Comparison of ENCODE assay signal across 12 cellular contexts in genomic region chr5:92838253-92838652, GRCh38.
DNase-seq lines count a peak whose midpoint lies in the region; TF ChIP-seq lines count a peak whose summit lies in the region.
"Had no signal": no experiment of that assay in that cellular context is flagged by ENCODE, and none has a peak within 500 bp of the region (broad histone marks: within the 10 kb centered on the region; RNA-seq: fewer than 3 reads in every experiment).

No MANE protein-coding gene starts in this region.

- H3K9me3 Mint-ChIP-seq in Caco-2 (ENCODE audit: unreplicated experiment): no peaks in the 10 kb centered on the region
- H3K9me3 Mint-ChIP-seq in activated naive CD8-positive, alpha-beta T cell treated with anti-CD3 and anti-CD28 coated beads for 36 hours: peaks cover 3% of the 10 kb centered on the region

- H3K9me3 ChIP-seq in Caco-2 (no peaks in the 10 kb centered on the region), NT2/D1 (ENCODE audit: insufficient read depth, low read length) (no peaks in the 10 kb centered on the region)
- H3K9me3 ChIP-seq: tibial artery had no signal

- TF ChIP-seq CTCF in Caco-2 (IDR thresholded peaks at IDR 0.05; ENCODE audit: insufficient read depth in 1 of 2, low read depth in 1 of 2, low read length in 1 of 2, severe bottlenecking in 1 of 2, unreplicated experiment in 1 of 2) (peak; percentile 58 to 63), fibroblast of pulmonary artery (IDR thresholded peaks at IDR 0.05; ENCODE audit: low read length, missing control alignments) (peak; percentile 19)

- H3K4me1 ChIP-seq in Caco-2 (no peaks in the 10 kb centered on the region), NT2/D1 (ENCODE audit: insufficient read depth, insufficient read length) (no peaks in the 10 kb centered on the region)
- H3K4me1 ChIP-seq: tibial artery had no signal

- H3K36me3 Mint-ChIP-seq in Caco-2 (ENCODE audit: insufficient read depth, unreplicated experiment): no peaks in the 10 kb centered on the region
- H3K36me3 Mint-ChIP-seq in activated naive CD8-positive, alpha-beta T cell treated with anti-CD3 and anti-CD28 coated beads for 36 hours: no peaks in the 10 kb centered on the region
- H3K36me3 Mint-ChIP-seq: activated CD4-positive, alpha-beta memory T cell treated with anti-CD3 and anti-CD28 coated beads for 36 hours had no signal

- no peaks in the 10 kb centered on the region for H3K27me3 Mint-ChIP-seq in Caco-2 (ENCODE audit: insufficient read depth, unreplicated experiment)
- H3K27me3 Mint-ChIP-seq in activated naive CD8-positive, alpha-beta T cell treated with anti-CD3 and anti-CD28 coated beads for 36 hours: no peaks in the 10 kb centered on the region
- H3K27me3 Mint-ChIP-seq: activated CD4-positive, alpha-beta memory T cell treated with anti-CD3 and anti-CD28 coated beads for 36 hours had no signal

- peaks cover under 1% of the 10 kb centered on the region for H3K4me1 Mint-ChIP-seq in Caco-2 (ENCODE audit: low read depth, unreplicated experiment)
- no peaks in the 10 kb centered on the region for H3K4me1 Mint-ChIP-seq in activated naive CD8-positive, alpha-beta T cell treated with anti-CD3 and anti-CD28 coated beads for 36 hours

- DNase-seq in Caco-2 (peak in 1 of 2 experiments; percentile 56), H7 (peak; percentile 60), NT2/D1 (ENCODE audit: low read depth, low spot score) (peak; percentile 8), fibroblast of pulmonary artery (ENCODE audit: low read depth) (peak; percentile 14), AML-193 (lab: John Stamatoyannopoulos, UW) (no peak), GM03348 (ENCODE audit: low spot score) (no peak)
- no peak for DNase-seq in activated CD4-positive, CD25-positive, alpha-beta regulatory T cell (lab: John Stamatoyannopoulos, UW)
- no peak for DNase-seq in activated naive CD8-positive, alpha-beta T cell treated with anti-CD3 and anti-CD28 coated beads for 36 hours
- DNase-seq: activated CD4-positive, alpha-beta memory T cell treated with anti-CD3 and anti-CD28 coated beads for 36 hours; activated naive CD4-positive, alpha-beta T cell treated with anti-CD3 and anti-CD28 coated beads, Interleukin-2, amount 50 U/mL, for 16 hours; effector CD4-positive, alpha-beta T cell; tibial artery had no signal

- H3K9ac ChIP-seq in NT2/D1 (ENCODE audit: insufficient read length, low read depth): no peak overlapping the region

- H3K4me3 Mint-ChIP-seq in Caco-2 (ENCODE audit: unreplicated experiment): no peak overlapping the region
- no peak overlapping the region for H3K4me3 Mint-ChIP-seq in activated naive CD8-positive, alpha-beta T cell treated with anti-CD3 and anti-CD28 coated beads for 36 hours
- H3K4me3 Mint-ChIP-seq: activated CD4-positive, alpha-beta memory T cell treated with anti-CD3 and anti-CD28 coated beads for 36 hours had no signal

- H3K27me3 ChIP-seq in Caco-2 (replicated peaks; ENCODE audit: control insufficient read depth, insufficient read depth, low read length) (no peaks in the 10 kb centered on the region), H7 (ENCODE audit: control insufficient read depth, insufficient read depth, low read length) (no peaks in the 10 kb centered on the region), NT2/D1 (ENCODE audit: insufficient read depth, insufficient read length) (no peaks in the 10 kb centered on the region)
- H3K27me3 ChIP-seq: tibial artery had no signal

- BruUV-seq in Caco-2 (replicated peaks; lab: Mats Ljungman, UMichigan): no TSS peak

- H3K4me3 ChIP-seq in Caco-2 (ENCODE audit: low read depth, low read length) (no peak overlapping the region), H7 (ENCODE audit: insufficient read depth, low read depth, low read length) (no peak overlapping the region), NT2/D1 (ENCODE audit: insufficient read length, low read depth) (no peak overlapping the region), fibroblast of pulmonary artery (replicated peaks; ENCODE audit: low read depth, low read length) (no peak overlapping the region)
- H3K4me3 ChIP-seq: tibial artery had no signal

- CTCF ChIA-PET in Caco-2 (lab: Charles Lee): interaction anchor here (1.4 kb wide), 1 partner anchor 150 kb away, joined by 14 read pairs; no protein-coding TSS in a partner anchor

- no peak overlapping the region for H3K27ac Mint-ChIP-seq in Caco-2 (ENCODE audit: unreplicated experiment)
- no peak overlapping the region for H3K27ac Mint-ChIP-seq in activated naive CD8-positive, alpha-beta T cell treated with anti-CD3 and anti-CD28 coated beads for 36 hours
- H3K27ac Mint-ChIP-seq: activated CD4-positive, alpha-beta memory T cell treated with anti-CD3 and anti-CD28 coated beads for 36 hours had no signal

- H3K36me3 ChIP-seq in Caco-2 (ENCODE audit: control insufficient read depth, insufficient read depth, low read length) (no peaks in the 10 kb centered on the region), H7 (replicated peaks; ENCODE audit: control insufficient read depth, insufficient read depth, low read length) (no peaks in the 10 kb centered on the region), NT2/D1 (ENCODE audit: insufficient read depth, insufficient read length, low read length) (no peaks in the 10 kb centered on the region)
- H3K36me3 ChIP-seq: tibial artery had no signal

- intact Hi-C loops in Caco-2 (cut with micrococcal nuclease; ENCODE audit: unreplicated experiment): loop anchor here (1.0 kb wide), 5 partner anchors 61 to 529 kb away; no protein-coding TSS in a partner anchor

- POLR2A ChIA-PET in Caco-2 (lab: Charles Lee): no interaction called here

Comparison
In these comparisons a context has a peak if more than half of its experiments do, and no peak if none do; other contexts are left out.
1. DNase-seq: peak in H7 (single experiment), NT2/D1 (single experiment) and fibroblast of pulmonary artery (single experiment); none in activated CD4-positive, CD25-positive, alpha-beta regulatory T cell (0 of 4), activated naive CD8-positive, alpha-beta T cell treated with anti-CD3 and anti-CD28 coated beads for 36 hours (single experiment), AML-193 (0 of 2) and GM03348 (single experiment).